Comparison of ENCODE assay signal across 21 cellular contexts in genomic region chr1:28551381-28551780, GRCh38. TPM values are rescaled to one million over a fixed set of nuclear protein-coding genes. Genes with fewer than 3 reads are reported as not detected.
DNase-seq lines count a peak whose midpoint lies in the region; ATAC-seq and TF ChIP-seq lines count a peak whose summit lies in the region.
"Had no signal": no experiment of that assay in that cellular context is flagged by ENCODE, and none has a peak within 500 bp of the region (broad histone marks: within the 10 kb centered on the region; RNA-seq: fewer than 3 reads in every experiment).

No MANE protein-coding gene starts in this region.

- no peak for ATAC-seq in memory B cell (ENCODE audit: low read depth)
- ATAC-seq: Right ventricle myocardium inferior had no signal

- peaks cover 12% of the 10 kb centered on the region for H3K36me3 Mint-ChIP-seq in activated naive CD4-positive, alpha-beta T cell treated with anti-CD3 and anti-CD28 coated beads for 36 hours (ENCODE audit: low read depth)
- H3K36me3 Mint-ChIP-seq in memory B cell (peaks cover 4% of the 10 kb centered on the region), type B pancreatic cell (peaks cover 6% of the 10 kb centered on the region)

- H3K27ac ChIP-seq in SU-DHL-6 (ENCODE audit: low read depth, low read length), result peak overlapping the region; percentile 89; the same call in 1 of the 2 replicates
- H3K27ac ChIP-seq: PC-9 had no signal

- TF ChIP-seq CTCF in SU-DHL-6 (IDR thresholded peaks at IDR 0.05; ENCODE audit: insufficient read depth, low read length, poor library complexity, severe bottlenecking) (no peak), type B pancreatic cell (conservative IDR thresholded peaks at IDR 0.05) (no peak)

- H3K36me3 ChIP-seq in SU-DHL-6 (ENCODE audit: low read length), result no peaks in the 10 kb centered on the region

- no peak for DNase-seq in activated naive CD4-positive, alpha-beta T cell treated with anti-CD3 and anti-CD28 coated beads for 36 hours
- no peak for DNase-seq in activated naive CD4-positive, alpha-beta T cell treated with Interleukin-2 at 50 U/mL for 16 hours
- no peak for DNase-seq in memory B cell (ENCODE audit: low spot score in 2 of 2)
- no peak for DNase-seq in type B pancreatic cell (ENCODE audit: extremely low spot score, unreplicated experiment)
- no peak for DNase-seq in amygdala (lab: John Stamatoyannopoulos, UW)
- no peak for DNase-seq in NCI-H69 (lab: John Stamatoyannopoulos, UW)
- no peak for DNase-seq in NCI-H524 treated with DMSO at 0.1 percent for 48 hours (lab: John Stamatoyannopoulos, UW)
- DNase-seq: activated CD4-positive, alpha-beta T cell treated with anti-CD3 and anti-CD28 coated beads, Interleukin-2, amount 10 ng/mL, durations not matched to agents 24 days and 14 days; activated naive CD8-positive, alpha-beta T cell treated with anti-CD3 and anti-CD28 coated beads for 36 hours; dermis blood vessel endothelial cell; DMS79; foreskin melanocyte; HFFc6; mesenchymal stem cell; NCI-H446 treated with DMSO at 0.1 percent for 48 hours; PC-9; tibial artery had no signal

- no peaks in the 10 kb centered on the region for H3K27me3 ChIP-seq in SU-DHL-6 (ENCODE audit: low read length)
- H3K27me3 ChIP-seq: ascending aorta, esophagus muscularis mucosa, tibial artery had no signal

- H3K9me2 ChIP-seq in SU-DHL-6 (replicated peaks; ENCODE audit: insufficient read depth, low read length), result no peaks in the 10 kb centered on the region

- H3K9ac ChIP-seq in SU-DHL-6 (ENCODE audit: low read length), result no peak overlapping the region

- H3K79me2 ChIP-seq in SU-DHL-6 (ENCODE audit: insufficient read depth, low read length), result peaks cover 15% of the 10 kb centered on the region; the same call in 1 of the 2 replicates

- CTCF ChIA-PET in activated naive CD4-positive, alpha-beta T cell treated with anti-CD3 and anti-CD28 coated beads for 36 hours (lab: Charles Lee), result interaction anchor here (0.7 kb wide), 1 partner anchor 30 kb away, joined by 4 read pairs; no protein-coding TSS in a partner anchor

- no peaks in the 10 kb centered on the region for H3K9me3 Mint-ChIP-seq in activated naive CD4-positive, alpha-beta T cell treated with anti-CD3 and anti-CD28 coated beads for 36 hours
- H3K9me3 Mint-ChIP-seq in memory B cell, result no peaks in the 10 kb centered on the region
- H3K9me3 Mint-ChIP-seq in type B pancreatic cell, result no peaks in the 10 kb centered on the region
- H3K9me3 Mint-ChIP-seq: activated CD4-positive, alpha-beta T cell treated with anti-CD3 and anti-CD28 coated beads, Interleukin-2, amount 10 ng/mL, durations not matched to agents 24 days and 14 days; activated naive CD8-positive, alpha-beta T cell treated with anti-CD3 and anti-CD28 coated beads for 36 hours; HFFc6 had no signal

- H3K27ac Mint-ChIP-seq in activated naive CD4-positive, alpha-beta T cell treated with anti-CD3 and anti-CD28 coated beads for 36 hours, result peak overlapping the region; percentile 97
- H3K27ac Mint-ChIP-seq in memory B cell (peak overlapping the region; percentile 97), type B pancreatic cell (no peak overlapping the region)
- H3K27ac Mint-ChIP-seq: activated CD4-positive, alpha-beta T cell treated with anti-CD3 and anti-CD28 coated beads, Interleukin-2, amount 10 ng/mL, durations not matched to agents 24 days and 14 days; HFFc6 had no signal

- H3K4me3 Mint-ChIP-seq in activated naive CD4-positive, alpha-beta T cell treated with anti-CD3 and anti-CD28 coated beads for 36 hours, result no peak overlapping the region
- H3K4me3 Mint-ChIP-seq in memory B cell, result no peak overlapping the region
- H3K4me3 Mint-ChIP-seq in type B pancreatic cell, result peak overlapping the region; percentile 49
- H3K4me3 Mint-ChIP-seq: activated CD4-positive, alpha-beta T cell treated with anti-CD3 and anti-CD28 coated beads, Interleukin-2, amount 10 ng/mL, durations not matched to agents 24 days and 14 days; HFFc6 had no signal

- H3K4me1 Mint-ChIP-seq in activated naive CD4-positive, alpha-beta T cell treated with anti-CD3 and anti-CD28 coated beads for 36 hours (ENCODE audit: low read depth), result peaks cover 19% of the 10 kb centered on the region
- H3K4me1 Mint-ChIP-seq in memory B cell, result peaks cover 6% of the 10 kb centered on the region
- no peaks in the 10 kb centered on the region for H3K4me1 Mint-ChIP-seq in type B pancreatic cell (ENCODE audit: unreplicated experiment)

- no peak overlapping the region for H2AFZ ChIP-seq in SU-DHL-6 (ENCODE audit: low read depth, low read length, severe bottlenecking)
- H2AFZ ChIP-seq: PC-9 had no signal

- no peaks in the 10 kb centered on the region for H4K20me1 ChIP-seq in SU-DHL-6 (ENCODE audit: low read depth, low read length)

- no peak overlapping the region for H3K4me2 ChIP-seq in SU-DHL-6 (ENCODE audit: low read depth, low read length, poor library complexity, severe bottlenecking)

- H3K4me3 ChIP-seq in SU-DHL-6 (ENCODE audit: insufficient read depth, low read length, poor library complexity, severe bottlenecking), result no peak overlapping the region
- H3K4me3 ChIP-seq: PC-9 had no signal

- intact Hi-C loops in activated naive CD4-positive, alpha-beta T cell treated with anti-CD3 and anti-CD28 coated beads for 36 hours (cut with micrococcal nuclease), result no loop called here

- H3K27me3 Mint-ChIP-seq in activated naive CD4-positive, alpha-beta T cell treated with anti-CD3 and anti-CD28 coated beads for 36 hours (ENCODE audit: low read depth), result no peaks in the 10 kb centered on the region
- no peaks in the 10 kb centered on the region for H3K27me3 Mint-ChIP-seq in memory B cell
- no peaks in the 10 kb centered on the region for H3K27me3 Mint-ChIP-seq in type B pancreatic cell
- H3K27me3 Mint-ChIP-seq: activated CD4-positive, alpha-beta T cell treated with anti-CD3 and anti-CD28 coated beads, Interleukin-2, amount 10 ng/mL, durations not matched to agents 24 days and 14 days; activated naive CD8-positive, alpha-beta T cell treated with anti-CD3 and anti-CD28 coated beads for 36 hours had no signal

- H3K9me3 ChIP-seq in SU-DHL-6 (ENCODE audit: insufficient read depth, low read length), result no peaks in the 10 kb centered on the region
- H3K9me3 ChIP-seq: ascending aorta, esophagus muscularis mucosa, tibial artery had no signal

- peaks cover 23% of the 10 kb centered on the region for H3F3A ChIP-seq in SU-DHL-6 (ENCODE audit: insufficient read depth)

RNA-seq across cellular contexts. Expression of gene TRNAU1AP, which starts 1.5 kb away (rescaled TPM):
- total RNA-seq in activated naive CD4-positive, alpha-beta T cell treated with anti-CD3 and anti-CD28 coated beads for 36 hours, result 10 to 100 TPM; 36.7 to 39.4 TPM
- total RNA-seq in type B pancreatic cell (ENCODE audit: low replicate concordance), result 26.9 and 33.7 TPM in 2 replicates

RNA-seq across cellular contexts. Expression of gene RAB42, which starts 40.7 kb away (rescaled TPM):
- total RNA-seq in activated naive CD4-positive, alpha-beta T cell treated with anti-CD3 and anti-CD28 coated beads for 36 hours, result not detected
- 0.52 and 2.7 TPM in 2 replicates for total RNA-seq in type B pancreatic cell (ENCODE audit: low replicate concordance)
- total RNA-seq: activated CD4-positive, alpha-beta T cell treated with anti-CD3 and anti-CD28 coated beads, Interleukin-2, amount 10 ng/mL, durations not matched to agents 24 days and 14 days; activated naive CD8-positive, alpha-beta T cell treated with anti-CD3 and anti-CD28 coated beads for 36 hours; ascending aorta had no signal

RNA-seq across cellular contexts. Expression of gene RCC1, which starts 45.5 kb away (rescaled TPM):
- 100 to 1,000 TPM; 106 to 110 TPM for total RNA-seq in activated naive CD4-positive, alpha-beta T cell treated with anti-CD3 and anti-CD28 coated beads for 36 hours
- 38.8 and 46.5 TPM in 2 replicates for total RNA-seq in type B pancreatic cell (ENCODE audit: low replicate concordance)
